1 cellular context compared by ENCODE assay signal in the genomic region with DNA sequence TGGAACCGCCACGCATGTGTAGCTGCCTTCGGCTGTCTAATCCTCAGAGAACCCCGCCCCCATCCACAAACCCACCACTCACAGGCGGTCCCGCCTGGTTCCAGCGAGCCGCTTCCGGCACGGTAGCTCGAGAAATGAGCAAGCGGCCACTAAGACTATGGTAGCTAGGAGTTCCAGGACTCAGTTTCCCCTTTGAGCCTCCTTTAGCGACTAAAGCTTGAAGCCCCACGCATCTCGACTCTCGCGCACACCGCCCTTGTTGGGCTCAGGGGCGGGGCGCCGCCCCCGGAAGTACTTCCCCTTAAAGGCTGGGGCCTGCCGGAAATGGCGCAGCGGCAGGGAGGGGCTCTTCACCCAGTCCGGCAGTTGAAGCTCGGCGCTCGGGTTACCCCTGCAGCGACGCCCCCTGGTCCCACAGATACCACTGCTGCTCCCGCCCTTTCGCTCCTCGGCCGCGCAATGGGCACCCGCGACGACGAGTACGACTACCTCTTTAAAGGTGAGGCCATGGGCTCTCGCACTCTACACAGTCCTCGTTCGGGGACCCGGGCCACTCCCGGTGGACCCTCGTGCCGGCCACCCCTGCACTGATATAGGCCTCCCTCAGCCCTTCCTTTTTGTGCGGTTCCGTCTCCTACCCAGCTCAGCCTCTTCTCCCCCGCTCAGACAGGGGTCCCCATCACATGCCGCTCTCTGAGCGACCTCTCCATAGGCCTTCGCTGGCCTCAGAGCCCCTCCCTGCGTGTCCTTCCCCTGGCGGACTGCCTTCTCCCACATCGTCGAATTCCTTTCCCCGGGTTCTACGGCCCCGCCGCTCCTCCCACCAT.
TF ChIP-seq lines count a peak whose summit lies in the region.

A gene (plus strand): TSS at position 365 of the 827 bp plus-strand sequence. CDS start 95 bp downstream, at position 460.

TF ChIP-seq in A549, 52 proteins besides CTCF, POLR2A, EP300 and RAD21 (continued from another document):
- TF ChIP-seq CBX8 (IDR thresholded peaks at IDR 0.05) (no peak), SMC3 (IDR thresholded peaks at IDR 0.05) (peak; percentile 34), SREBF2 (IDR thresholded peaks at IDR 0.05) (peak; percentile 98), EHF (CRISPR knock-in tag; IDR thresholded peaks at IDR 0.05) (no peak; the same call in none of the 2 replicates), MAZ (IDR thresholded peaks at IDR 0.05; ENCODE audit: borderline replicate concordance, low read depth, low read length) (peak; percentile 94), EHMT2 (IDR thresholded peaks at IDR 0.05; ENCODE audit: low read depth) (no peak), KDM5A (IDR thresholded peaks at IDR 0.05) (no peak), KDM1A (IDR thresholded peaks at IDR 0.05; ENCODE audit: low read depth) (no peak), RCOR1 (IDR thresholded peaks at IDR 0.05; ENCODE audit: low read depth, low read length) (no peak), TP53 (CRISPR knock-in tag; IDR thresholded peaks at IDR 0.05) (peak; percentile 92; the same call in 1 of the 2 replicates), NPAS2 (CRISPR knock-in tag; IDR thresholded peaks at IDR 0.05; ENCODE audit: borderline replicate concordance) (no peak), MAFK (IDR thresholded peaks at IDR 0.05; ENCODE audit: partially characterized antibody) (no peak), ZSCAN20 (CRISPR knock-in tag; IDR thresholded peaks at IDR 0.05) (no peak), HEYL (CRISPR knock-in tag; IDR thresholded peaks at IDR 0.05) (no peak), RFX5 (IDR thresholded peaks at IDR 0.05) (no peak; the same call in 1 of the 2 replicates), FOXS1 (CRISPR knock-in tag; IDR thresholded peaks at IDR 0.05) (no peak), RARB (CRISPR knock-in tag; IDR thresholded peaks at IDR 0.05) (peak; percentile 76), JUNB (IDR thresholded peaks at IDR 0.05) (no peak), HOXB13 (CRISPR knock-in tag; IDR thresholded peaks at IDR 0.05; ENCODE audit: low read depth) (0 out of 2 replicates have a peak, but pooled peaks have one; percentile 39), NFE2L2 (conservative IDR thresholded peaks at IDR 0.05; ENCODE audit: low read length) (no peak), BHLHE40 (IDR thresholded peaks at IDR 0.05; ENCODE audit: low read depth, low read length) (no peak), ZC3H11A (IDR thresholded peaks at IDR 0.05) (no peak), CHD2 (IDR thresholded peaks at IDR 0.05; ENCODE audit: low read length, partially characterized antibody) (peak; percentile 57), CBX2 (IDR thresholded peaks at IDR 0.05; ENCODE audit: borderline replicate concordance, low read depth) (no peak), NR3C1 (IDR thresholded peaks at IDR 0.05) (no peak), ESRRA (IDR thresholded peaks at IDR 0.05; ENCODE audit: borderline replicate concordance, low read length) (0 out of 2 replicates have a peak, but pooled peaks have one; percentile 30), FOSB (CRISPR knock-in tag; IDR thresholded peaks at IDR 0.05) (0 out of 2 replicates have a peak, but pooled peaks have one; percentile 45)
- TF ChIP-seq, protein P1, sequence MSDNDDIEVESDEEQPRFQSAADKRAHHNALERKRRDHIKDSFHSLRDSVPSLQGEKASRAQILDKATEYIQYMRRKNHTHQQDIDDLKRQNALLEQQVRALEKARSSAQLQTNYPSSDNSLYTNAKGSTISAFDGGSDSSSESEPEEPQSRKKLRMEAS (IDR thresholded peaks at IDR 0.05), result peak; percentile 84
- TF ChIP-seq, protein P2, sequence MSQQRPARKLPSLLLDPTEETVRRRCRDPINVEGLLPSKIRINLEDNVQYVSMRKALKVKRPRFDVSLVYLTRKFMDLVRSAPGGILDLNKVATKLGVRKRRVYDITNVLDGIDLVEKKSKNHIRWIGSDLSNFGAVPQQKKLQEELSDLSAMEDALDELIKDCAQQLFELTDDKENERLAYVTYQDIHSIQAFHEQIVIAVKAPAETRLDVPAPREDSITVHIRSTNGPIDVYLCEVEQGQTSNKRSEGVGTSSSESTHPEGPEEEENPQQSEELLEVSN (IDR thresholded peaks at IDR 0.05; ENCODE audit: borderline replicate concordance, low read depth), result peak; percentile 95
- TF ChIP-seq, protein P3, sequence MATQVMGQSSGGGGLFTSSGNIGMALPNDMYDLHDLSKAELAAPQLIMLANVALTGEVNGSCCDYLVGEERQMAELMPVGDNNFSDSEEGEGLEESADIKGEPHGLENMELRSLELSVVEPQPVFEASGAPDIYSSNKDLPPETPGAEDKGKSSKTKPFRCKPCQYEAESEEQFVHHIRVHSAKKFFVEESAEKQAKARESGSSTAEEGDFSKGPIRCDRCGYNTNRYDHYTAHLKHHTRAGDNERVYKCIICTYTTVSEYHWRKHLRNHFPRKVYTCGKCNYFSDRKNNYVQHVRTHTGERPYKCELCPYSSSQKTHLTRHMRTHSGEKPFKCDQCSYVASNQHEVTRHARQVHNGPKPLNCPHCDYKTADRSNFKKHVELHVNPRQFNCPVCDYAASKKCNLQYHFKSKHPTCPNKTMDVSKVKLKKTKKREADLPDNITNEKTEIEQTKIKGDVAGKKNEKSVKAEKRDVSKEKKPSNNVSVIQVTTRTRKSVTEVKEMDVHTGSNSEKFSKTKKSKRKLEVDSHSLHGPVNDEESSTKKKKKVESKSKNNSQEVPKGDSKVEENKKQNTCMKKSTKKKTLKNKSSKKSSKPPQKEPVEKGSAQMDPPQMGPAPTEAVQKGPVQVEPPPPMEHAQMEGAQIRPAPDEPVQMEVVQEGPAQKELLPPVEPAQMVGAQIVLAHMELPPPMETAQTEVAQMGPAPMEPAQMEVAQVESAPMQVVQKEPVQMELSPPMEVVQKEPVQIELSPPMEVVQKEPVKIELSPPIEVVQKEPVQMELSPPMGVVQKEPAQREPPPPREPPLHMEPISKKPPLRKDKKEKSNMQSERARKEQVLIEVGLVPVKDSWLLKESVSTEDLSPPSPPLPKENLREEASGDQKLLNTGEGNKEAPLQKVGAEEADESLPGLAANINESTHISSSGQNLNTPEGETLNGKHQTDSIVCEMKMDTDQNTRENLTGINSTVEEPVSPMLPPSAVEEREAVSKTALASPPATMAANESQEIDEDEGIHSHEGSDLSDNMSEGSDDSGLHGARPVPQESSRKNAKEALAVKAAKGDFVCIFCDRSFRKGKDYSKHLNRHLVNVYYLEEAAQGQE (IDR thresholded peaks at IDR 0.05), result peak; percentile 57; the same call in 1 of the 2 replicates
- TF ChIP-seq, protein P4, sequence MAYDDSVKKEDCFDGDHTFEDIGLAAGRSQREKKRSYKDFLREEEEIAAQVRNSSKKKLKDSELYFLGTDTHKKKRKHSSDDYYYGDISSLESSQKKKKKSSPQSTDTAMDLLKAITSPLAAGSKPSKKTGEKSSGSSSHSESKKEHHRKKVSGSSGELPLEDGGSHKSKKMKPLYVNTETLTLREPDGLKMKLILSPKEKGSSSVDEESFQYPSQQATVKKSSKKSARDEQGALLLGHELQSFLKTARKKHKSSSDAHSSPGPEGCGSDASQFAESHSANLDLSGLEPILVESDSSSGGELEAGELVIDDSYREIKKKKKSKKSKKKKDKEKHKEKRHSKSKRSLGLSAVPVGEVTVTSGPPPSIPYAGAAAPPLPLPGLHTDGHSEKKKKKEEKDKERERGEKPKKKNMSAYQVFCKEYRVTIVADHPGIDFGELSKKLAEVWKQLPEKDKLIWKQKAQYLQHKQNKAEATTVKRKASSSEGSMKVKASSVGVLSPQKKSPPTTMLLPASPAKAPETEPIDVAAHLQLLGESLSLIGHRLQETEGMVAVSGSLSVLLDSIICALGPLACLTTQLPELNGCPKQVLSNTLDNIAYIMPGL (CRISPR knock-in tag; IDR thresholded peaks at IDR 0.05; ENCODE audit: borderline replicate concordance), result peak; percentile 97
- TF ChIP-seq, protein P5, sequence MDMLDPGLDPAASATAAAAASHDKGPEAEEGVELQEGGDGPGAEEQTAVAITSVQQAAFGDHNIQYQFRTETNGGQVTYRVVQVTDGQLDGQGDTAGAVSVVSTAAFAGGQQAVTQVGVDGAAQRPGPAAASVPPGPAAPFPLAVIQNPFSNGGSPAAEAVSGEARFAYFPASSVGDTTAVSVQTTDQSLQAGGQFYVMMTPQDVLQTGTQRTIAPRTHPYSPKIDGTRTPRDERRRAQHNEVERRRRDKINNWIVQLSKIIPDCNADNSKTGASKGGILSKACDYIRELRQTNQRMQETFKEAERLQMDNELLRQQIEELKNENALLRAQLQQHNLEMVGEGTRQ (IDR thresholded peaks at IDR 0.05), result peak; percentile 8; the same call in 1 of the 2 replicates
